40 cellular contexts compared by ENCODE assay signal in the genomic region with DNA sequence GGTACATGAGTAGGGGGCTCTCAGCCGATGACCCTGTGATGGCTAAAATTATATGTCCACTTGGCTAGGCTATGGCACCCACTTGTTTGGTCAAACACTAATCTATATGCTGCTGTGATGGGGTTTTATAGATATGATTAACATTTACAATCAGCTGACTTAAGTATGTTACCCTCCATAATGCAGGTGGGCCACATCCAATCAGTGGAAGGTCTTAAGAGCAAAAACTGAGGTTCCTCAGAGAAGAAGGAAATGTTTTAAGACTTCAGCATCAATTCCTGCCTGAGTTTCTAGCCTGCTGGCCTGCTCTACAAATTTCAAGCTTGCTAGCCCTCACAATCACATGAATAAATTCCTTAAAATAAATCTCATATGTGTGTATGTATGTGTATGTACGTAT. TPM values are rescaled to one million over a fixed set of nuclear protein-coding genes. Genes with fewer than 3 reads are reported as not detected.
"Had no signal": no experiment of that assay in that cellular context is flagged by ENCODE, and none has a peak within 500 bp of the region (broad histone marks: within the 10 kb centered on the region; RNA-seq: fewer than 3 reads in every experiment).

No MANE protein-coding gene starts in this region.

- DNase-seq: Karpas-422, Kasumi-1, MG63, MM.1S, MV-4-11, NCI-H1048, NCI-H1092, NCI-H1092 treated with DMSO at 0.1 percent for 48 hours, NCI-H1105, NCI-H1105 treated with DMSO at 0.1 percent for 48 hours, NCI-H1417, NCI-H1417 treated with DMSO at 0.1 percent for 48 hours, NCI-H1436, NCI-H1436 treated with DMSO at 0.1 percent for 48 hours, NCI-H146, NCI-H1694, NCI-H1694 treated with DMSO at 0.1 percent for 48 hours, NCI-H187, NCI-H187 treated with DMSO at 0.1 percent for 48 hours, NCI-H1930, NCI-H2029, NCI-H2029 treated with DMSO at 0.1 percent for 48 hours, NCI-H2081, NCI-H2081 treated with DMSO at 0.1 percent for 48 hours, NCI-H2107, NCI-H2171, NCI-H2171 treated with DMSO at 0.1 percent for 48 hours, NCI-H2227 treated with DMSO at 0.1 percent for 48 hours, NCI-H226, NCI-H345, NCI-H446, NCI-H446 treated with DMSO at 0.1 percent for 48 hours, NCI-H510A, NCI-H510A treated with DMSO at 0.1 percent for 48 hours, NCI-H524, NCI-H524 treated with DMSO at 0.1 percent for 48 hours had no signal

- H3K36me3 ChIP-seq: MG63 had no signal

- H3K4me3 ChIP-seq: MG63 had no signal

RNA-seq across cellular contexts. Expression of a gene that starts 18.9 kb away (rescaled TPM):
- total RNA-seq: LHCN-M2, MCF 10A had no signal

RNA-seq across cellular contexts. Expression of a gene that starts 24.6 kb away (rescaled TPM):
- total RNA-seq: LHCN-M2, M059J, MCF 10A, NCI-H460 had no signal

RNA-seq across cellular contexts. Expression of a gene that starts 29.6 kb away (rescaled TPM):
- total RNA-seq: M059J, MCF 10A had no signal
